15 cellular contexts compared by ENCODE assay signal in genomic region chr16:669666-670065, GRCh38. TPM values are rescaled to one million over a fixed set of nuclear protein-coding genes. Genes with fewer than 3 reads are reported as not detected.
A peak's percentile ranks its signal among the peaks of the same experiment; 100 is the strongest.
DNase-seq lines count a peak whose midpoint lies in the region; ATAC-seq, FAIRE-seq and TF ChIP-seq lines count a peak whose summit lies in the region.
"Had no signal": no experiment of that assay in that cellular context is flagged by ENCODE, and none has a peak within 500 bp of the region (broad histone marks: within the 10 kb centered on the region; RNA-seq: fewer than 3 reads in every experiment).

No MANE protein-coding gene starts in this region.

- TF ChIP-seq RAD21 in SK-N-SH (IDR thresholded peaks at IDR 0.05; ENCODE audit: low read length): no peak

- H3K4me1 ChIP-seq in SK-N-SH (ENCODE audit: control insufficient read depth in 1 of 2, insufficient read depth in 2 of 2, low read depth in 1 of 2, low read length in 1 of 2) (peaks cover 0 to 15% of the 10 kb centered on the region in 2 experiments; a peak in 1 of 4 replicates), HEK293 (ENCODE audit: control insufficient read depth, insufficient read depth, low read length) (no peaks in the 10 kb centered on the region)

- H3K9me3 ChIP-seq in SK-N-SH (no peaks in the 10 kb centered on the region), HEK293 (ENCODE audit: control insufficient read depth, insufficient read depth, low read depth, low read length) (no peaks in the 10 kb centered on the region)
- H3K9me3 ChIP-seq: prostate gland had no signal

- H3K27ac Mint-ChIP-seq in activated naive CD8-positive, alpha-beta T cell treated with anti-CD3 and anti-CD28 coated beads for 36 hours: no peak overlapping the region
- no peak overlapping the region for H3K27ac Mint-ChIP-seq in nephron progenitor cell

- H3K4me3 Mint-ChIP-seq in activated naive CD8-positive, alpha-beta T cell treated with anti-CD3 and anti-CD28 coated beads for 36 hours: peak overlapping the region; percentile 42
- H3K4me3 Mint-ChIP-seq in nephron progenitor cell: peak overlapping the region; percentile 78

- TF ChIP-seq EP300 in SK-N-SH (IDR thresholded peaks at IDR 0.05; ENCODE audit: borderline replicate concordance in 1 of 2, low read depth in 1 of 2, low read length in 1 of 2): no peak

- peaks cover 4% of the 10 kb centered on the region for H3F3A ChIP-seq in SK-N-SH (replicated peaks; ENCODE audit: insufficient read depth)

- H3K4me2 ChIP-seq in SK-N-SH: peak overlapping the region; percentile 96; the same call in 1 of the 2 replicates

- DNase-seq in SK-N-SH (no peak), nephron progenitor cell (no peak), HTR-8/SVneo (ENCODE audit: insufficient read length, low spot score) (no peak)
- no peak for DNase-seq in activated naive CD8-positive, alpha-beta T cell treated with anti-CD3 and anti-CD28 coated beads for 36 hours
- DNase-seq: 8988T; effector CD8-positive, alpha-beta T cell; head of caudate nucleus; NCI-H446; SHP77 treated with DMSO at 0.1 percent for 48 hours; stimulated activated CD4-positive, alpha-beta T cell treated with anti-CD3 and anti-CD28 coated beads, Interleukin-4, amount 100 ng/mL, for 1 hour had no signal

- no peaks in the 10 kb centered on the region for H3K9me2 ChIP-seq in SK-N-SH

- peaks cover 25% of the 10 kb centered on the region for H3K79me2 ChIP-seq in SK-N-SH (ENCODE audit: insufficient read depth)

- H3K27me3 Mint-ChIP-seq in activated naive CD8-positive, alpha-beta T cell treated with anti-CD3 and anti-CD28 coated beads for 36 hours: no peaks in the 10 kb centered on the region
- H3K27me3 Mint-ChIP-seq in nephron progenitor cell (ENCODE audit: low read depth, poor library complexity): peaks cover under 1% of the 10 kb centered on the region

- peak overlapping the region; percentile 88; the same call in 1 of the 2 replicates for H3K9ac ChIP-seq in SK-N-SH

- ATAC-seq in SK-N-SH treated with all-trans-retinoic acid at 6 μM for 48 hours (no peak), HG03139 (IDR thresholded peaks at IDR 0.05; ENCODE audit: unreplicated experiment) (no peak), GM21619 (IDR thresholded peaks at IDR 0.05; ENCODE audit: unreplicated experiment) (no peak)

- H3K4me1 Mint-ChIP-seq in activated naive CD8-positive, alpha-beta T cell treated with anti-CD3 and anti-CD28 coated beads for 36 hours: peaks cover 3% of the 10 kb centered on the region
- H3K4me1 Mint-ChIP-seq in nephron progenitor cell: peaks cover 6% of the 10 kb centered on the region

- H3K27me3 ChIP-seq in SK-N-SH (ENCODE audit: insufficient read depth): no peaks in the 10 kb centered on the region

- FAIRE-seq in HTR-8/SVneo (lab: Jason Lieb, UNC): no peak

- H3K36me3 ChIP-seq in SK-N-SH (replicated peaks in 1 of 2; ENCODE audit: control insufficient read depth in 1 of 2, insufficient read depth in 2 of 2, low read length in 1 of 2) (peaks cover 5 to 49% of the 10 kb centered on the region in 2 experiments), HEK293 (ENCODE audit: control insufficient read depth in 2 of 2, insufficient read depth in 1 of 2, low read length in 2 of 2) (peaks cover 0 to 70% of the 10 kb centered on the region in 2 experiments; a peak in 1 of 3 replicates)

- 95% methylated on average over 4 of the region's 13 CpGs for WGBS in SK-N-SH (ENCODE audit: low lambda C conversion rate)

- CTCF ChIA-PET in SK-N-SH (lab: Yijun Ruan, JAX) (interaction anchor here (2.6 to 3.8 kb wide), 2 partner anchors 10 to 17 kb away, joined by 15 to 38 read pairs; partner anchors contain the start of gene JMJD8), HEK293 (lab: Yijun Ruan, JAX) (no interaction called here)

- no peak overlapping the region; a peak in 1 of 4 replicates for H3K27ac ChIP-seq in SK-N-SH (ENCODE audit: low read depth in 2 of 2, low read length in 1 of 2)
- no peak overlapping the region for H3K27ac ChIP-seq in HEK293 (ENCODE audit: extremely low read depth, low read depth, low read length)

- no peaks in the 10 kb centered on the region for H3K9me3 Mint-ChIP-seq in activated naive CD8-positive, alpha-beta T cell treated with anti-CD3 and anti-CD28 coated beads for 36 hours
- no peaks in the 10 kb centered on the region for H3K9me3 Mint-ChIP-seq in nephron progenitor cell

- H3K4me3 ChIP-seq in SK-N-SH (ENCODE audit: low read depth in 2 of 2, low read length in 1 of 2): peak overlapping the region in 1 of 2 experiments; percentile 93; a peak in 1 of 4 replicates
- H3K4me3 ChIP-seq in HEK293 (ENCODE audit: low read depth, low read length): no peak overlapping the region

- POLR2A ChIA-PET in SK-N-SH (lab: Yijun Ruan, JAX) (no interaction called here), HEK293 (lab: Yijun Ruan, JAX) (interaction anchor here (1.0 to 6.7 kb wide), 2 partner anchors 11 to 20 kb away, joined by 3 to 57 read pairs; partner anchors contain the start of genes STUB1 and WDR24)

- 0 out of 2 replicates have a peak, but pooled peaks cover 6% of the 10 kb centered on the region for H4K20me1 ChIP-seq in SK-N-SH (ENCODE audit: insufficient read depth)

- peaks cover 7% of the 10 kb centered on the region for H3K36me3 Mint-ChIP-seq in activated naive CD8-positive, alpha-beta T cell treated with anti-CD3 and anti-CD28 coated beads for 36 hours
- no peaks in the 10 kb centered on the region for H3K36me3 Mint-ChIP-seq in nephron progenitor cell (ENCODE audit: low read depth)

- no peak for TF ChIP-seq CTCF in SK-N-SH (IDR thresholded peaks at IDR 0.05)
- TF ChIP-seq CTCF in HEK293 (tag by site-specific recombination; IDR thresholded peaks at IDR 0.05): no peak
- TF ChIP-seq CTCF in nephron progenitor cell (IDR thresholded peaks at IDR 0.05): no peak

- no peak overlapping the region for H2AFZ ChIP-seq in SK-N-SH (ENCODE audit: low read depth)

TF ChIP-seq in SK-N-SH, 30 proteins besides CTCF, POLR2A, EP300 and RAD21:
- TF ChIP-seq YY1 (IDR thresholded peaks at IDR 0.05; ENCODE audit: low read depth) (no peak), MXI1 (IDR thresholded peaks at IDR 0.05; ENCODE audit: low read depth, low read length) (no peak)

TF ChIP-seq in SK-N-SH treated with all-trans-retinoic acid at 6 μM for 48 hours, 23 proteins besides CTCF, POLR2A, EP300 and RAD21 (continues in another document):
- TF ChIP-seq ESRRG (CRISPR knock-in tag; IDR thresholded peaks at IDR 0.05): no peak
- TF ChIP-seq RARB (CRISPR knock-in tag; IDR thresholded peaks at IDR 0.05): no peak
- TF ChIP-seq CSDC2 (CRISPR knock-in tag; IDR thresholded peaks at IDR 0.05): no peak
- TF ChIP-seq TCF4 (CRISPR knock-in tag; IDR thresholded peaks at IDR 0.05; ENCODE audit: borderline replicate concordance): no peak
- TF ChIP-seq CREB5 (CRISPR knock-in tag; IDR thresholded peaks at IDR 0.05; ENCODE audit: low read depth): no peak

TF ChIP-seq in HEK293, 187 proteins besides CTCF, POLR2A, EP300 and RAD21 (continues in another document):
- TF ChIP-seq ZBTB11 (tag by site-specific recombination; conservative IDR thresholded peaks at IDR 0.05; ENCODE audit: low read depth): no peak

RNA-seq across cellular contexts. Expression of gene RHOT2, which starts 1.7 kb away (rescaled TPM):
- 229 and 255 TPM in 2 replicates for polyA plus RNA-seq in SK-N-SH (2012; rRNA removed)
- 35.0 and 57.3 TPM in 2 replicates for polyA plus RNA-seq in SK-N-SH (2012; cell fraction: cytosol; rRNA removed)
- polyA plus RNA-seq in SK-N-SH (2012; cell fraction: nucleus; rRNA removed): 1,708 and 2,289 TPM in 2 replicates
- 100 to 1,000 TPM; 123 to 128 TPM for total RNA-seq in activated naive CD8-positive, alpha-beta T cell treated with anti-CD3 and anti-CD28 coated beads for 36 hours

RNA-seq across cellular contexts. Expression of gene RHBDL1, which starts 5.8 kb away (rescaled TPM):
- 4.1 and 6.8 TPM in 2 replicates for polyA plus RNA-seq in SK-N-SH (2012; rRNA removed)
- polyA plus RNA-seq in SK-N-SH (2012; cell fraction: cytosol; rRNA removed): 0.27 and 0.37 TPM in 2 replicates
- polyA plus RNA-seq in SK-N-SH (2012; cell fraction: nucleus; rRNA removed): 57.6 and 90.7 TPM in 2 replicates
- total RNA-seq in activated naive CD8-positive, alpha-beta T cell treated with anti-CD3 and anti-CD28 coated beads for 36 hours: under 1 TPM; 0.49 to 0.72 TPM

RNA-seq across cellular contexts. Expression of gene STUB1, which starts 10.5 kb away (rescaled TPM):
- polyA plus RNA-seq in SK-N-SH (2012; rRNA removed): 268 and 323 TPM in 2 replicates
- 198 and 270 TPM in 2 replicates for polyA plus RNA-seq in SK-N-SH (2012; cell fraction: cytosol; rRNA removed)
- 616 and 791 TPM in 2 replicates for polyA plus RNA-seq in SK-N-SH (2012; cell fraction: nucleus; rRNA removed)
- 10 to 100 TPM; 74.3 to 82.1 TPM for total RNA-seq in activated naive CD8-positive, alpha-beta T cell treated with anti-CD3 and anti-CD28 coated beads for 36 hours

RNA-seq across cellular contexts. Expression of gene JMJD8, which starts 14.5 kb away (rescaled TPM):
- 49.2 and 67.0 TPM in 2 replicates for polyA plus RNA-seq in SK-N-SH (2012; rRNA removed)
- 26.2 and 45.4 TPM in 2 replicates for polyA plus RNA-seq in SK-N-SH (2012; cell fraction: cytosol; rRNA removed)
- polyA plus RNA-seq in SK-N-SH (2012; cell fraction: nucleus; rRNA removed): 89.7 and 119 TPM in 2 replicates
- total RNA-seq in activated naive CD8-positive, alpha-beta T cell treated with anti-CD3 and anti-CD28 coated beads for 36 hours: 10 to 100 TPM; 37.2 to 43.0 TPM

RNA-seq across cellular contexts. Expression of gene WDR90, which starts 20.5 kb away (rescaled TPM):
- 30.5 and 32.0 TPM in 2 replicates for polyA plus RNA-seq in SK-N-SH (2012; rRNA removed)
- 4.7 and 7.3 TPM in 2 replicates for polyA plus RNA-seq in SK-N-SH (2012; cell fraction: cytosol; rRNA removed)
- polyA plus RNA-seq in SK-N-SH (2012; cell fraction: nucleus; rRNA removed): 255 and 330 TPM in 2 replicates
- total RNA-seq in activated naive CD8-positive, alpha-beta T cell treated with anti-CD3 and anti-CD28 coated beads for 36 hours: 10 to 100 TPM; 84.5 to 86.0 TPM
